In genomic region chr17:69327060-69327831, GRCh38 we compare ENCODE assay signal across 1 cellular context.
A peak's percentile ranks its signal among the peaks of the same experiment; 100 is the strongest.
TF ChIP-seq lines count a peak whose summit lies in the region.

A gene with protein sequence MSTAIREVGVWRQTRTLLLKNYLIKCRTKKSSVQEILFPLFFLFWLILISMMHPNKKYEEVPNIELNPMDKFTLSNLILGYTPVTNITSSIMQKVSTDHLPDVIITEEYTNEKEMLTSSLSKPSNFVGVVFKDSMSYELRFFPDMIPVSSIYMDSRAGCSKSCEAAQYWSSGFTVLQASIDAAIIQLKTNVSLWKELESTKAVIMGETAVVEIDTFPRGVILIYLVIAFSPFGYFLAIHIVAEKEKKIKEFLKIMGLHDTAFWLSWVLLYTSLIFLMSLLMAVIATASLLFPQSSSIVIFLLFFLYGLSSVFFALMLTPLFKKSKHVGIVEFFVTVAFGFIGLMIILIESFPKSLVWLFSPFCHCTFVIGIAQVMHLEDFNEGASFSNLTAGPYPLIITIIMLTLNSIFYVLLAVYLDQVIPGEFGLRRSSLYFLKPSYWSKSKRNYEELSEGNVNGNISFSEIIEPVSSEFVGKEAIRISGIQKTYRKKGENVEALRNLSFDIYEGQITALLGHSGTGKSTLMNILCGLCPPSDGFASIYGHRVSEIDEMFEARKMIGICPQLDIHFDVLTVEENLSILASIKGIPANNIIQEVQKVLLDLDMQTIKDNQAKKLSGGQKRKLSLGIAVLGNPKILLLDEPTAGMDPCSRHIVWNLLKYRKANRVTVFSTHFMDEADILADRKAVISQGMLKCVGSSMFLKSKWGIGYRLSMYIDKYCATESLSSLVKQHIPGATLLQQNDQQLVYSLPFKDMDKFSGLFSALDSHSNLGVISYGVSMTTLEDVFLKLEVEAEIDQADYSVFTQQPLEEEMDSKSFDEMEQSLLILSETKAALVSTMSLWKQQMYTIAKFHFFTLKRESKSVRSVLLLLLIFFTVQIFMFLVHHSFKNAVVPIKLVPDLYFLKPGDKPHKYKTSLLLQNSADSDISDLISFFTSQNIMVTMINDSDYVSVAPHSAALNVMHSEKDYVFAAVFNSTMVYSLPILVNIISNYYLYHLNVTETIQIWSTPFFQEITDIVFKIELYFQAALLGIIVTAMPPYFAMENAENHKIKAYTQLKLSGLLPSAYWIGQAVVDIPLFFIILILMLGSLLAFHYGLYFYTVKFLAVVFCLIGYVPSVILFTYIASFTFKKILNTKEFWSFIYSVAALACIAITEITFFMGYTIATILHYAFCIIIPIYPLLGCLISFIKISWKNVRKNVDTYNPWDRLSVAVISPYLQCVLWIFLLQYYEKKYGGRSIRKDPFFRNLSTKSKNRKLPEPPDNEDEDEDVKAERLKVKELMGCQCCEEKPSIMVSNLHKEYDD (N-terminal part only) (minus strand): TSS chr17:69327133. CDS start chr17:69314415, 12,718 bp downstream.

TF ChIP-seq in K562, 482 proteins besides CTCF, POLR2A, EP300 and RAD21 (continued from another document and continues in another):
- TF ChIP-seq, protein P1, sequence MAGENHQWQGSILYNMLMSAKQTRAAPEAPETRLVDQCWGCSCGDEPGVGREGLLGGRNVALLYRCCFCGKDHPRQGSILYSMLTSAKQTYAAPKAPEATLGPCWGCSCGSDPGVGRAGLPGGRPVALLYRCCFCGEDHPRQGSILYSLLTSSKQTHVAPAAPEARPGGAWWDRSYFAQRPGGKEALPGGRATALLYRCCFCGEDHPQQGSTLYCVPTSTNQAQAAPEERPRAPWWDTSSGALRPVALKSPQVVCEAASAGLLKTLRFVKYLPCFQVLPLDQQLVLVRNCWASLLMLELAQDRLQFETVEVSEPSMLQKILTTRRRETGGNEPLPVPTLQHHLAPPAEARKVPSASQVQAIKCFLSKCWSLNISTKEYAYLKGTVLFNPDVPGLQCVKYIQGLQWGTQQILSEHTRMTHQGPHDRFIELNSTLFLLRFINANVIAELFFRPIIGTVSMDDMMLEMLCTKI (IDR thresholded peaks at IDR 0.05; ENCODE audit: partially characterized antibody), result no peak
- TF ChIP-seq ZNF121 (CRISPR knock-in tag; conservative IDR thresholded peaks at IDR 0.05), result no peak
- no peak for TF ChIP-seq CCAR2 (IDR thresholded peaks at IDR 0.05; ENCODE audit: low read depth, low read length)
- TF ChIP-seq, protein P2, sequence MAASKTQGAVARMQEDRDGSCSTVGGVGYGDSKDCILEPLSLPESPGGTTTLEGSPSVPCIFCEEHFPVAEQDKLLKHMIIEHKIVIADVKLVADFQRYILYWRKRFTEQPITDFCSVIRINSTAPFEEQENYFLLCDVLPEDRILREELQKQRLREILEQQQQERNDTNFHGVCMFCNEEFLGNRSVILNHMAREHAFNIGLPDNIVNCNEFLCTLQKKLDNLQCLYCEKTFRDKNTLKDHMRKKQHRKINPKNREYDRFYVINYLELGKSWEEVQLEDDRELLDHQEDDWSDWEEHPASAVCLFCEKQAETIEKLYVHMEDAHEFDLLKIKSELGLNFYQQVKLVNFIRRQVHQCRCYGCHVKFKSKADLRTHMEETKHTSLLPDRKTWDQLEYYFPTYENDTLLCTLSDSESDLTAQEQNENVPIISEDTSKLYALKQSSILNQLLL (CRISPR knock-in tag; IDR thresholded peaks at IDR 0.05; ENCODE audit: borderline replicate concordance), result no peak
- TF ChIP-seq ZFPM2 (CRISPR knock-in tag; IDR thresholded peaks at IDR 0.05), result no peak
- no peak for TF ChIP-seq ZNF75A (CRISPR knock-in tag; IDR thresholded peaks at IDR 0.05)
- peak; percentile 76 for TF ChIP-seq PHF20 (IDR thresholded peaks at IDR 0.05; ENCODE audit: partially characterized antibody)
- no peak for TF ChIP-seq KLF6 (CRISPR knock-in tag; IDR thresholded peaks at IDR 0.05; ENCODE audit: borderline replicate concordance)
- TF ChIP-seq YBX1 (IDR thresholded peaks at IDR 0.05), result no peak
- TF ChIP-seq SNRNP70 (optimal IDR thresholded peaks at IDR 0.05; ENCODE audit: low read depth, low read length), result no peak
- TF ChIP-seq JUNB (CRISPR knock-in tag; conservative IDR thresholded peaks at IDR 0.05), result no peak
- TF ChIP-seq GABPB1 (CRISPR knock-in tag; IDR thresholded peaks at IDR 0.05), result no peak
- TF ChIP-seq FUS (optimal IDR thresholded peaks at IDR 0.05; ENCODE audit: low read depth, low read length), result peak; percentile 59
- peak; percentile 63 for TF ChIP-seq GABPA (tag; conservative IDR thresholded peaks at IDR 0.05; ENCODE audit: low read depth)
- TF ChIP-seq, protein P3, sequence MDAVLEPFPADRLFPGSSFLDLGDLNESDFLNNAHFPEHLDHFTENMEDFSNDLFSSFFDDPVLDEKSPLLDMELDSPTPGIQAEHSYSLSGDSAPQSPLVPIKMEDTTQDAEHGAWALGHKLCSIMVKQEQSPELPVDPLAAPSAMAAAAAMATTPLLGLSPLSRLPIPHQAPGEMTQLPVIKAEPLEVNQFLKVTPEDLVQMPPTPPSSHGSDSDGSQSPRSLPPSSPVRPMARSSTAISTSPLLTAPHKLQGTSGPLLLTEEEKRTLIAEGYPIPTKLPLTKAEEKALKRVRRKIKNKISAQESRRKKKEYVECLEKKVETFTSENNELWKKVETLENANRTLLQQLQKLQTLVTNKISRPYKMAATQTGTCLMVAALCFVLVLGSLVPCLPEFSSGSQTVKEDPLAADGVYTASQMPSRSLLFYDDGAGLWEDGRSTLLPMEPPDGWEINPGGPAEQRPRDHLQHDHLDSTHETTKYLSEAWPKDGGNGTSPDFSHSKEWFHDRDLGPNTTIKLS (IDR thresholded peaks at IDR 0.05; ENCODE audit: borderline replicate concordance, low read depth), result 0 out of 2 replicates have a peak, but pooled peaks have one; percentile 38
- no peak for TF ChIP-seq RBM25 (IDR thresholded peaks at IDR 0.05; ENCODE audit: low read depth, low read length, severe bottlenecking)
- no peak for TF ChIP-seq ZNF280A (IDR thresholded peaks at IDR 0.05; ENCODE audit: low read depth, partially characterized antibody)
- no peak for TF ChIP-seq ZNF41 (CRISPR knock-in tag; conservative IDR thresholded peaks at IDR 0.05)
- TF ChIP-seq ZNF589 (CRISPR knock-in tag; IDR thresholded peaks at IDR 0.05; ENCODE audit: low read depth), result 0 out of 2 replicates have a peak, but pooled peaks have one; percentile 38
- no peak for TF ChIP-seq ZNF212 (CRISPR knock-in tag; IDR thresholded peaks at IDR 0.05)
- peak; percentile 41; the same call in 1 of the 2 replicates for TF ChIP-seq KLF1 (tag; IDR thresholded peaks at IDR 0.05)
- TF ChIP-seq, protein P4, sequence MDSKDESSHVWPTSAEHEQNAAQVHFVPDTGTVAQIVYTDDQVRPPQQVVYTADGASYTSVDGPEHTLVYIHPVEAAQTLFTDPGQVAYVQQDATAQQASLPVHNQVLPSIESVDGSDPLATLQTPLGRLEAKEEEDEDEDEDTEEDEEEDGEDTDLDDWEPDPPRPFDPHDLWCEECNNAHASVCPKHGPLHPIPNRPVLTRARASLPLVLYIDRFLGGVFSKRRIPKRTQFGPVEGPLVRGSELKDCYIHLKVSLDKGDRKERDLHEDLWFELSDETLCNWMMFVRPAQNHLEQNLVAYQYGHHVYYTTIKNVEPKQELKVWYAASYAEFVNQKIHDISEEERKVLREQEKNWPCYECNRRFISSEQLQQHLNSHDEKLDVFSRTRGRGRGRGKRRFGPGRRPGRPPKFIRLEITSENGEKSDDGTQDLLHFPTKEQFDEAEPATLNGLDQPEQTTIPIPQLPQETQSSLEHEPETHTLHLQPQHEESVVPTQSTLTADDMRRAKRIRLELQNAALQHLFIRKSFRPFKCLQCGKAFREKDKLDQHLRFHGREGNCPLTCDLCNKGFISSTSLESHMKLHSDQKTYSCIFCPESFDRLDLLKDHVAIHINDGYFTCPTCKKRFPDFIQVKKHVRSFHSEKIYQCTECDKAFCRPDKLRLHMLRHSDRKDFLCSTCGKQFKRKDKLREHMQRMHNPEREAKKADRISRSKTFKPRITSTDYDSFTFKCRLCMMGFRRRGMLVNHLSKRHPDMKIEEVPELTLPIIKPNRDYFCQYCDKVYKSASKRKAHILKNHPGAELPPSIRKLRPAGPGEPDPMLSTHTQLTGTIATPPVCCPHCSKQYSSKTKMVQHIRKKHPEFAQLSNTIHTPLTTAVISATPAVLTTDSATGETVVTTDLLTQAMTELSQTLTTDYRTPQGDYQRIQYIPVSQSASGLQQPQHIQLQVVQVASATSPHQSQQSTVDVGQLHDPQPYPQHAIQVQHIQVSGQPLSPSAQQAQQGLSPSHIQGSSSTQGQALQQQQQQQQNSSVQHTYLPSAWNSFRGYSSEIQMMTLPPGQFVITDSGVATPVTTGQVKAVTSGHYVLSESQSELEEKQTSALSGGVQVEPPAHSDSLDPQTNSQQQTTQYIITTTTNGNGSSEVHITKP (IDR thresholded peaks at IDR 0.05; ENCODE audit: partially characterized antibody), result no peak
- TF ChIP-seq, protein P5, sequence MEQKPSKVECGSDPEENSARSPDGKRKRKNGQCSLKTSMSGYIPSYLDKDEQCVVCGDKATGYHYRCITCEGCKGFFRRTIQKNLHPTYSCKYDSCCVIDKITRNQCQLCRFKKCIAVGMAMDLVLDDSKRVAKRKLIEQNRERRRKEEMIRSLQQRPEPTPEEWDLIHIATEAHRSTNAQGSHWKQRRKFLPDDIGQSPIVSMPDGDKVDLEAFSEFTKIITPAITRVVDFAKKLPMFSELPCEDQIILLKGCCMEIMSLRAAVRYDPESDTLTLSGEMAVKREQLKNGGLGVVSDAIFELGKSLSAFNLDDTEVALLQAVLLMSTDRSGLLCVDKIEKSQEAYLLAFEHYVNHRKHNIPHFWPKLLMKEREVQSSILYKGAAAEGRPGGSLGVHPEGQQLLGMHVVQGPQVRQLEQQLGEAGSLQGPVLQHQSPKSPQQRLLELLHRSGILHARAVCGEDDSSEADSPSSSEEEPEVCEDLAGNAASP (IDR thresholded peaks at IDR 0.05), result no peak
- no peak; a peak in 1 of 4 replicates for TF ChIP-seq TEAD1 (CRISPR knock-in tag; IDR thresholded peaks at IDR 0.05)
- no peak for TF ChIP-seq SMARCA4 (IDR thresholded peaks at IDR 0.05)
- TF ChIP-seq FOXK1 (CRISPR knock-in tag; IDR thresholded peaks at IDR 0.05; ENCODE audit: borderline replicate concordance), result no peak
- no peak for TF ChIP-seq MAFG (tag; conservative IDR thresholded peaks at IDR 0.05)
- peak; percentile 83 for TF ChIP-seq RB1 (IDR thresholded peaks at IDR 0.05; ENCODE audit: low read depth)
- TF ChIP-seq PTTG1 (tag; IDR thresholded peaks at IDR 0.05; ENCODE audit: low read depth), result no peak
- 0 out of 3 replicates have a peak, but pooled peaks of 1 of the 2 experiments have one; percentile 10 for TF ChIP-seq CBX3 (IDR thresholded peaks at IDR 0.05; ENCODE audit: borderline replicate concordance in 1 of 2, low read length in 2 of 2)
- no peak for TF ChIP-seq STAG1 (CRISPR knock-in tag; IDR thresholded peaks at IDR 0.05; ENCODE audit: borderline replicate concordance)
- TF ChIP-seq CC2D1A (IDR thresholded peaks at IDR 0.05), result peak; percentile 30; the same call in 1 of the 2 replicates
- TF ChIP-seq, protein P6, sequence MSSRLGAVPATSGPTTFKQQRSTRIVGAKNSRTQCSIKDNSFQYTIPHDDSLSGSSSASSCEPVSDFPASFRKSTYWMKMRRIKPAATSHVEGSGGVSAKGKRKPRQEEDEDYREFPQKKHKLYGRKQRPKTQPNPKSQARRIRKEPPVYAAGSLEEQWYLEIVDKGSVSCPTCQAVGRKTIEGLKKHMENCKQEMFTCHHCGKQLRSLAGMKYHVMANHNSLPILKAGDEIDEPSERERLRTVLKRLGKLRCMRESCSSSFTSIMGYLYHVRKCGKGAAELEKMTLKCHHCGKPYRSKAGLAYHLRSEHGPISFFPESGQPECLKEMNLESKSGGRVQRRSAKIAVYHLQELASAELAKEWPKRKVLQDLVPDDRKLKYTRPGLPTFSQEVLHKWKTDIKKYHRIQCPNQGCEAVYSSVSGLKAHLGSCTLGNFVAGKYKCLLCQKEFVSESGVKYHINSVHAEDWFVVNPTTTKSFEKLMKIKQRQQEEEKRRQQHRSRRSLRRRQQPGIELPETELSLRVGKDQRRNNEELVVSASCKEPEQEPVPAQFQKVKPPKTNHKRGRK (tag; IDR thresholded peaks at IDR 0.05), result no peak
- no peak for TF ChIP-seq GTF2F1 (IDR thresholded peaks at IDR 0.05; ENCODE audit: low read depth, low read length)
- peak; percentile 85 for TF ChIP-seq ZNF766 (CRISPR knock-in tag; conservative IDR thresholded peaks at IDR 0.05)
- TF ChIP-seq ZHX1 (conservative IDR thresholded peaks at IDR 0.05; ENCODE audit: low read length), result no peak
- no peak for TF ChIP-seq TAL1 (IDR thresholded peaks at IDR 0.05)
- TF ChIP-seq, protein P7, sequence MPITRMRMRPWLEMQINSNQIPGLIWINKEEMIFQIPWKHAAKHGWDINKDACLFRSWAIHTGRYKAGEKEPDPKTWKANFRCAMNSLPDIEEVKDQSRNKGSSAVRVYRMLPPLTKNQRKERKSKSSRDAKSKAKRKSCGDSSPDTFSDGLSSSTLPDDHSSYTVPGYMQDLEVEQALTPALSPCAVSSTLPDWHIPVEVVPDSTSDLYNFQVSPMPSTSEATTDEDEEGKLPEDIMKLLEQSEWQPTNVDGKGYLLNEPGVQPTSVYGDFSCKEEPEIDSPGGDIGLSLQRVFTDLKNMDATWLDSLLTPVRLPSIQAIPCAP (CRISPR knock-in tag; IDR thresholded peaks at IDR 0.05; ENCODE audit: borderline replicate concordance), result no peak
- no peak for TF ChIP-seq ZNF780A (CRISPR knock-in tag; IDR thresholded peaks at IDR 0.05)
